ENCODE assay signal across 19 cellular contexts in the genomic region with DNA sequence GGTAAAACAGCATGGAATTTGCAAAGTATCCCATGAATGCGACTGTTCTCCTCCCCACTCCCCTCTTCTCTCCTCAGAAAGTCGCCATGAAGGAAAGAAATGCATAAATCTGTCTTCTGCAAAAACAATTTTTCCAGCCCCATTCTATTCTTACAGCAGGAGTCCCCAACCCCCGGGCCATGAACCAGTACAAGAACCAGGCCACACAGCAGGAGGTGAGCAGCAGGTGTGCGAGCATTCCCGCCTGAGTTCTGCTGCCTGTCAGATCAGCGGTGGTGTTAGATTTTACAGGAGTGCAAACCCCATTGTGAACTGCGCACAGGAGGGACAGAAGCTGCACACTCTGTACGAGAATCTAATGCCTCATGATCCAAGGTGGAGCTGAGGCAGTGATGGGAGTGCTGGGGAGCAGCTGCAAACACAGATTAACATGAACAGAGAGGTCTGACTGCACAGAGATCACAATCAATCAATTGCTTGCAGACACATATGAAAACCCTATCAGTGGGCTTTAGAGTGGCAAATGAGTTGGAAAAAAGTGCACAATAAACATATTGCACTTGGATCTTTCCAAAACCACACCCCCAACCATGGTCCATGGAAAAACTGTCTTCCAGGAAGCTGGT.
"Had no signal": no experiment of that assay in that cellular context is flagged by ENCODE, and none has a peak within 500 bp of the region (broad histone marks: within the 10 kb centered on the region; RNA-seq: fewer than 3 reads in every experiment).

No MANE protein-coding gene starts in this region.

- H3K36me3 Mint-ChIP-seq: natural killer cell treated with Interleukin-12 subunit alpha and Interleukin-12 subunit beta and Interleukin-15 and Interleukin-18, amount 100 ng/mL, for 72 hours; neural progenitor cell had no signal

- H3K9me3 ChIP-seq: left ventricle myocardium inferior, prostate gland, thoracic aorta, transverse colon had no signal

- DNase-seq: cortex of kidney; effector CD8-positive, alpha-beta T cell; foreskin melanocyte; kidney; left cardiac atrium; left ventricle myocardium inferior; lower lobe of right lung; mesenchymal stem cell; midbrain; occipital lobe; stimulated activated naive CD4-positive, alpha-beta T cell; stomach; substantia nigra; transverse colon had no signal

- H3K4me3 Mint-ChIP-seq: natural killer cell treated with Interleukin-12 subunit alpha and Interleukin-12 subunit beta and Interleukin-15 and Interleukin-18, amount 100 ng/mL, for 72 hours; neural progenitor cell had no signal

- ATAC-seq: left cardiac atrium, lower lobe of right lung, sciatic nerve had no signal

- H3K27ac Mint-ChIP-seq: natural killer cell treated with Interleukin-12 subunit alpha and Interleukin-12 subunit beta and Interleukin-15 and Interleukin-18, amount 100 ng/mL, for 72 hours; neural progenitor cell had no signal
